Comparison of ENCODE assay signal across 9 cellular contexts in genomic region chr14:49896956-49897355, GRCh38. TPM values are rescaled to one million over a fixed set of nuclear protein-coding genes. Genes with fewer than 3 reads are reported as not detected.
A peak's percentile ranks its signal among the peaks of the same experiment; 100 is the strongest.
DNase-seq lines count a peak whose midpoint lies in the region; ATAC-seq and TF ChIP-seq lines count a peak whose summit lies in the region.
"Had no signal": no experiment of that assay in that cellular context is flagged by ENCODE, and none has a peak within 500 bp of the region (broad histone marks: within the 10 kb centered on the region; RNA-seq: fewer than 3 reads in every experiment).

No MANE protein-coding gene starts in this region.

- DNase-seq in Caco-2: no peak
- no peak for DNase-seq in NT2/D1 (ENCODE audit: low read depth, low spot score)
- DNase-seq in effector memory CD8-positive, alpha-beta T cell: no peak
- no peak for DNase-seq in progenitor cell of endocrine pancreas (ENCODE audit: low spot score, unreplicated experiment)
- DNase-seq in GM13976 (ENCODE audit: low spot score): no peak
- DNase-seq in NCI-H446 (lab: John Stamatoyannopoulos, UW): no peak
- DNase-seq in head of caudate nucleus: no peak
- no peak for DNase-seq in NCI-H128 (lab: John Stamatoyannopoulos, UW; ENCODE audit: unreplicated experiment)
- DNase-seq: caudate nucleus had no signal

- no TSS peak for BruUV-seq in Caco-2 (replicated peaks; lab: Mats Ljungman, UMichigan)

- H3K9me3 Mint-ChIP-seq in Caco-2 (ENCODE audit: unreplicated experiment) (no peaks in the 10 kb centered on the region), progenitor cell of endocrine pancreas (ENCODE audit: low read depth) (no peaks in the 10 kb centered on the region)
- no peaks in the 10 kb centered on the region for H3K9me3 Mint-ChIP-seq in effector memory CD8-positive, alpha-beta T cell

- H3K36me3 Mint-ChIP-seq in Caco-2 (ENCODE audit: insufficient read depth, unreplicated experiment) (peaks cover 62% of the 10 kb centered on the region), progenitor cell of endocrine pancreas (ENCODE audit: insufficient read depth) (peaks cover 11% of the 10 kb centered on the region)
- peaks cover 55% of the 10 kb centered on the region for H3K36me3 Mint-ChIP-seq in effector memory CD8-positive, alpha-beta T cell (ENCODE audit: insufficient read depth)

- no peaks in the 10 kb centered on the region for H3K36me3 ChIP-seq in Caco-2 (ENCODE audit: control insufficient read depth, insufficient read depth, low read length)
- H3K36me3 ChIP-seq in NT2/D1 (ENCODE audit: insufficient read depth, insufficient read length, low read length): peaks cover 30% of the 10 kb centered on the region

- H3K27me3 Mint-ChIP-seq in Caco-2 (ENCODE audit: insufficient read depth, unreplicated experiment) (no peaks in the 10 kb centered on the region), progenitor cell of endocrine pancreas (no peaks in the 10 kb centered on the region)
- H3K27me3 Mint-ChIP-seq in effector memory CD8-positive, alpha-beta T cell: no peaks in the 10 kb centered on the region

- peaks cover 44% of the 10 kb centered on the region for H3K4me1 Mint-ChIP-seq in Caco-2 (ENCODE audit: low read depth, unreplicated experiment)
- peaks cover 32 to 47% of the 10 kb centered on the region in 2 donors for H3K4me1 Mint-ChIP-seq in effector memory CD8-positive, alpha-beta T cell (ENCODE audit: low read depth in 2 of 2)
- H3K4me1 Mint-ChIP-seq in progenitor cell of endocrine pancreas (ENCODE audit: low read depth): peaks cover 31% of the 10 kb centered on the region

- peak overlapping the region; percentile 42 for H3K9ac ChIP-seq in NT2/D1 (ENCODE audit: insufficient read length, low read depth)

- H3K4me3 ChIP-seq in Caco-2 (ENCODE audit: low read depth, low read length) (no peak overlapping the region), NT2/D1 (ENCODE audit: insufficient read length, low read depth) (no peak overlapping the region)

- POLR2A ChIA-PET in Caco-2 (lab: Charles Lee): no interaction called here

- TF ChIP-seq CTCF in Caco-2 (IDR thresholded peaks at IDR 0.05; ENCODE audit: insufficient read depth in 1 of 2, low read depth in 1 of 2, low read length in 1 of 2, severe bottlenecking in 1 of 2, unreplicated experiment in 1 of 2) (no peak), progenitor cell of endocrine pancreas (IDR thresholded peaks at IDR 0.05; ENCODE audit: unreplicated experiment) (no peak), GM13976 (IDR thresholded peaks at IDR 0.05; ENCODE audit: borderline replicate concordance, control extremely low read depth, extremely low read depth, insufficient read depth, missing control alignments) (no peak)

- H3K9me3 ChIP-seq in Caco-2: no peaks in the 10 kb centered on the region
- H3K9me3 ChIP-seq in NT2/D1 (ENCODE audit: insufficient read depth, low read length): no peaks in the 10 kb centered on the region

- intact Hi-C loops in Caco-2 (cut with micrococcal nuclease; ENCODE audit: unreplicated experiment) (loop anchor here (10.0 kb wide), 1 partner anchor 208 kb away; no protein-coding TSS in a partner anchor), head of caudate nucleus (cut with DNase I) (no loop called here)

- H3K27me3 ChIP-seq in Caco-2 (replicated peaks; ENCODE audit: control insufficient read depth, insufficient read depth, low read length): no peaks in the 10 kb centered on the region
- H3K27me3 ChIP-seq in NT2/D1 (ENCODE audit: insufficient read depth, insufficient read length): no peaks in the 10 kb centered on the region

- H3K4me1 ChIP-seq in Caco-2: peaks cover 23% of the 10 kb centered on the region
- no peaks in the 10 kb centered on the region for H3K4me1 ChIP-seq in NT2/D1 (ENCODE audit: insufficient read depth, insufficient read length)

- H3K4me3 Mint-ChIP-seq in Caco-2 (ENCODE audit: unreplicated experiment) (peak overlapping the region; percentile 47), progenitor cell of endocrine pancreas (ENCODE audit: low read depth) (peak overlapping the region; percentile 34)
- H3K4me3 Mint-ChIP-seq in effector memory CD8-positive, alpha-beta T cell: peak overlapping the region; percentile 82 to 90

- H3K27ac Mint-ChIP-seq in Caco-2 (ENCODE audit: unreplicated experiment): no peak overlapping the region
- H3K27ac Mint-ChIP-seq in effector memory CD8-positive, alpha-beta T cell: peak overlapping the region; percentile 96
- H3K27ac Mint-ChIP-seq in progenitor cell of endocrine pancreas: peak overlapping the region; percentile 9

- ATAC-seq in effector memory CD8-positive, alpha-beta T cell (replicated peaks): no peak

- CTCF ChIA-PET in Caco-2 (lab: Charles Lee): no interaction called here

- in situ Hi-C loops in GM13976 (cut with MboI; ENCODE audit: low sequenced_read_pairs, unreplicated experiment): loop anchor here (10.0 kb wide), 2 partner anchors 108 to 188 kb away; no protein-coding TSS in a partner anchor

RNA-seq across cellular contexts. Expression of gene ARF6, which starts 4.1 kb away (rescaled TPM):
- 58.1 and 58.8 TPM in 2 replicates for total RNA-seq in Caco-2 (2022)
- total RNA-seq in progenitor cell of endocrine pancreas: 49.8 and 49.9 TPM in 2 replicates

RNA-seq across cellular contexts. Expression of gene NEMF, which starts 44.4 kb away (rescaled TPM):
- total RNA-seq in Caco-2 (2022) (57.4 and 62.7 TPM in 2 replicates), progenitor cell of endocrine pancreas (86.1 and 86.8 TPM in 2 replicates)

Comparison
In these comparisons a context has a peak if more than half of its experiments do, and no peak if none do; other contexts are left out.
1. H3K4me3 Mint-ChIP-seq: peak in every context shown above with its lines; median percentile 86 in effector memory CD8-positive, alpha-beta T cell; 47 in Caco-2; 34 in progenitor cell of endocrine pancreas.